ENCODE assay signal across 8 cellular contexts in genomic region chr22:20418211-20418788, GRCh38. TPM values are rescaled to one million over a fixed set of nuclear protein-coding genes. Genes with fewer than 3 reads are reported as not detected.
A peak's percentile ranks its signal among the peaks of the same experiment; 100 is the strongest.
DNase-seq lines count a peak whose midpoint lies in the region; ATAC-seq and TF ChIP-seq lines count a peak whose summit lies in the region.

No MANE protein-coding gene starts in this region.

- peaks cover 3% of the 10 kb centered on the region; the same call in 1 of the 2 replicates for H3K4me1 ChIP-seq in DOHH2 (ENCODE audit: control insufficient read depth, low read length)
- H3K4me1 ChIP-seq in cardiac muscle cell (ENCODE audit: low read depth), result no peaks in the 10 kb centered on the region
- H3K4me1 ChIP-seq in trophoblast cell (ENCODE audit: control insufficient read depth in 1 of 2, insufficient read depth in 2 of 2, low read length in 2 of 2), result peaks cover 0 to 3% of the 10 kb centered on the region in 2 experiments
- H3K4me1 ChIP-seq in transverse colon, result peaks cover 0 to 13% (median 8%) of the 10 kb centered on the region in 4 donors

- H4K8ac ChIP-seq in trophoblast cell (ENCODE audit: low read depth, low read length), result peak overlapping the region; percentile 74

- TF ChIP-seq CTCF in DOHH2 (IDR thresholded peaks at IDR 0.05; ENCODE audit: low read depth, low read length, poor library complexity, severe bottlenecking) (peak; percentile 70), LNCAP (IDR thresholded peaks at IDR 0.05) (peak; percentile 85), cardiac muscle cell (IDR thresholded peaks at IDR 0.05; ENCODE audit: low read depth, low read length) (peak; percentile 78), transverse colon (IDR thresholded peaks at IDR 0.05) (peak; percentile 83 to 91 (median 83))

- H3K4me2 ChIP-seq in DOHH2 (ENCODE audit: low read length) (peak overlapping the region; percentile 53), trophoblast cell (ENCODE audit: low read length) (peak overlapping the region; percentile 71)

- no CpG with 5 or more reads among the region's 42 CpGs for WGBS in trophoblast cell (ENCODE audit: extremely low coverage, insufficient coverage, insufficient read length)
- 15 to 50% methylated on average over 2 to 42 of the region's 42 CpGs for WGBS in transverse colon (ENCODE audit: low coverage in 1 of 2), 2 donors

- no peak overlapping the region for H2BK12ac ChIP-seq in trophoblast cell (ENCODE audit: low read length)

- peak overlapping the region; percentile 84 for H3K14ac ChIP-seq in trophoblast cell (ENCODE audit: low read length)

- H3K23ac ChIP-seq in trophoblast cell (ENCODE audit: low read length), result no peak overlapping the region

- H3K27ac ChIP-seq in DOHH2 (ENCODE audit: low read depth, low read length) (no peak overlapping the region), cardiac muscle cell (no peak overlapping the region), trophoblast cell (ENCODE audit: low read depth, low read length) (no peak overlapping the region), transverse colon (peak overlapping the region in 3 of 4 donors; percentile 29 to 46 (median 43))

- H3K36me3 ChIP-seq in DOHH2 (ENCODE audit: control insufficient read depth, low read length) (no peaks in the 10 kb centered on the region), cardiac muscle cell (no peaks in the 10 kb centered on the region), trophoblast cell (ENCODE audit: control insufficient read depth in 1 of 2, insufficient read depth in 2 of 2, low read length in 2 of 2) (no peaks in the 10 kb centered on the region), transverse colon (no peaks in the 10 kb centered on the region)

- no peaks in the 10 kb centered on the region for H4K20me1 ChIP-seq in DOHH2 (ENCODE audit: control insufficient read depth, insufficient read depth, low read depth, low read length)

- H2BK5ac ChIP-seq in trophoblast cell (ENCODE audit: low read depth, low read length, poor library complexity), result no peak overlapping the region

- DNase-seq in SKM-1 (lab: John Stamatoyannopoulos, UW; ENCODE audit: unreplicated experiment), result peak; percentile 43
- peak; percentile 42 for DNase-seq in activated naive CD8-positive, alpha-beta T cell treated with anti-CD3 and anti-CD28 coated beads, Interleukin-2, amount 50 U/mL, for 16 hours (ENCODE audit: low read depth, low spot score)
- peak; percentile 83 to 93 for DNase-seq in cardiac muscle cell (ENCODE audit: low read depth in 1 of 2, low spot score in 1 of 2)
- DNase-seq in trophoblast cell, result peak; percentile 84 to 92
- peak; percentile 79 for DNase-seq in transverse colon

- peak overlapping the region; percentile 80 for H4K12ac ChIP-seq in trophoblast cell (ENCODE audit: low read depth, low read length)

- in situ Hi-C loops in transverse colon (cut with MboI; ENCODE audit: low pct_ligation_motif_present in 1 of 4, low pct_unique_long_range_greater_than_20kb in 1 of 4, low sequenced_read_pairs in 3 of 4), result loop anchor here in 1 of 4 donors (25.0 kb wide), 1 partner anchor 319 kb away; no protein-coding TSS in a partner anchor

- H3K79me2 ChIP-seq in DOHH2 (ENCODE audit: control insufficient read depth, low read length) (no peaks in the 10 kb centered on the region), trophoblast cell (ENCODE audit: control insufficient read depth, insufficient read depth, low read length, poor library complexity) (peaks cover 2% of the 10 kb centered on the region)

- no peak overlapping the region for H2AK5ac ChIP-seq in trophoblast cell (ENCODE audit: low read length)

- no peaks in the 10 kb centered on the region for H3F3A ChIP-seq in DOHH2 (ENCODE audit: control insufficient read depth, insufficient read depth)

- H4K91ac ChIP-seq in trophoblast cell (ENCODE audit: low read depth, low read length), result peak overlapping the region; percentile 65

- intact Hi-C loops in transverse colon (cut with DNase I; ENCODE audit: low total_unique reads), result loop anchor here (2.0 to 5.0 kb wide), 3 partner anchors 39 to 279 kb away; partner anchors contain the start of gene KLHL22

- H3K9me2 ChIP-seq in DOHH2 (replicated peaks; ENCODE audit: control insufficient read depth, low read length), result no peaks in the 10 kb centered on the region

- TF ChIP-seq POLR2A in transverse colon (IDR thresholded peaks at IDR 0.05), result no peak

- H3K9ac ChIP-seq in trophoblast cell (ENCODE audit: low read length), result peak overlapping the region; percentile 9

- peak overlapping the region; percentile 30 for H2BK120ac ChIP-seq in trophoblast cell (ENCODE audit: insufficient read depth, low read length, poor library complexity)

- no peak for TF ChIP-seq EP300 in transverse colon (IDR thresholded peaks at IDR 0.05; ENCODE audit: low read depth)

- 0 out of 2 replicates have a peak overlapping the region, but pooled peaks have one; percentile 32 for H3K4me3 ChIP-seq in DOHH2 (ENCODE audit: low read length)
- H3K4me3 ChIP-seq in cardiac muscle cell, result peak overlapping the region; percentile 35
- peak overlapping the region; percentile 53 for H3K4me3 ChIP-seq in trophoblast cell (ENCODE audit: low read depth, low read length)
- peak overlapping the region in 3 of 4 donors; percentile 4 to 53 (median 28) for H3K4me3 ChIP-seq in transverse colon

- peaks cover 3% of the 10 kb centered on the region for H3K79me1 ChIP-seq in trophoblast cell (ENCODE audit: low read length)

- peak overlapping the region; percentile 37 for H2AFZ ChIP-seq in trophoblast cell (ENCODE audit: insufficient read depth, low read length, poor library complexity)

- ATAC-seq in HG03354 (IDR thresholded peaks at IDR 0.05; ENCODE audit: poor library complexity, severe bottlenecking, unreplicated experiment), result no peak

- H3K4ac ChIP-seq in trophoblast cell (ENCODE audit: low read depth, low read length), result no peak overlapping the region

- H3K9me3 ChIP-seq in DOHH2 (ENCODE audit: control insufficient read depth, insufficient read depth, low read length) (no peaks in the 10 kb centered on the region), cardiac muscle cell (ENCODE audit: low read depth) (no peaks in the 10 kb centered on the region), trophoblast cell (ENCODE audit: insufficient read depth, low read depth, low read length) (no peaks in the 10 kb centered on the region), transverse colon (no peaks in the 10 kb centered on the region)

- H3K18ac ChIP-seq in trophoblast cell (ENCODE audit: low read length), result peak overlapping the region; percentile 80

- H3K27me3 ChIP-seq in DOHH2 (ENCODE audit: control insufficient read depth, low read length) (no peaks in the 10 kb centered on the region), cardiac muscle cell (no peaks in the 10 kb centered on the region), trophoblast cell (ENCODE audit: insufficient read depth, low read length) (no peaks in the 10 kb centered on the region), transverse colon (peaks cover 4% of the 10 kb centered on the region)

RNA-seq across cellular contexts. Expression of gene SCARF2, which starts 19.3 kb away (rescaled TPM):
- total RNA-seq in cardiac muscle cell (42.0 and 66.1 TPM in 2 replicates), transverse colon (10 to 100 TPM in 1 of 4 donors, 1 to 10 TPM in 3; 3.4 to 15.9 (median 8.7) TPM)
- polyA plus RNA-seq in cardiac muscle cell, result 38.0 and 67.4 TPM in 2 replicates
- polyA plus RNA-seq in trophoblast cell (2013), result 11.7 and 12.2 TPM in 2 replicates

RNA-seq across cellular contexts. Expression of gene ZNF74, which starts 24.3 kb away (rescaled TPM):
- 35.6 and 90.9 TPM in 2 replicates for total RNA-seq in cardiac muscle cell
- 24.4 and 30.1 TPM in 2 replicates for polyA plus RNA-seq in cardiac muscle cell
- 7.3 and 7.6 TPM in 2 replicates for polyA plus RNA-seq in trophoblast cell (2013)
- total RNA-seq in transverse colon, result 10 to 100 TPM in 1 of 4 donors, 1 to 10 TPM in 3; 1.9 to 11.5 (median 6.6) TPM

Comparison
In these comparisons a context has a peak if more than half of its experiments do, and no peak if none do; other contexts are left out.
1. H3K27ac ChIP-seq: peak in transverse colon (3 of 4); none in DOHH2 (single experiment), cardiac muscle cell (single experiment) and trophoblast cell (single experiment).
2. Peak in every context shown above with its lines, with median percentiles within 50 percentile points of each other: H3K4me3 ChIP-seq, CTCF ChIP-seq and DNase-seq.